In genomic region chr2:25685741-25686140, GRCh38 we compare ENCODE assay signal across 25 cellular contexts.
"Had no signal": no experiment of that assay in that cellular context is flagged by ENCODE, and none has a peak within 500 bp of the region (broad histone marks: within the 10 kb centered on the region; RNA-seq: fewer than 3 reads in every experiment).

No MANE protein-coding gene starts in this region.

- H3K9me3 Mint-ChIP-seq: activated naive CD4-positive, alpha-beta T cell treated with anti-CD3 and anti-CD28 coated beads, Interleukin-2, amount 50 U/mL, for 72 hours; activated naive CD8-positive, alpha-beta T cell treated with anti-CD3 and anti-CD28 coated beads, Interleukin-2, amount 50 U/mL, for 24 hours; central memory CD8-positive, alpha-beta T cell; T-cell had no signal

- H3K4me1 Mint-ChIP-seq: activated naive CD8-positive, alpha-beta T cell treated with anti-CD3 and anti-CD28 coated beads, Interleukin-2, amount 50 U/mL, for 24 hours; central memory CD8-positive, alpha-beta T cell had no signal

- H3K4me3 ChIP-seq: SK-N-MC had no signal

- DNase-seq: activated CD4-positive, CD25-positive, alpha-beta regulatory T cell; activated CD8-positive, alpha-beta memory T cell treated with anti-CD3 and anti-CD28 coated beads, Interleukin-2, amount 50 U/mL, for 48 hours; activated CD8-positive, alpha-beta T cell treated with anti-CD3 and anti-CD28 coated beads, Interleukin-2, amount 10 ng/mL, durations not matched to agents 7 days and 5 days; activated naive CD4-positive, alpha-beta T cell treated with Interleukin-2 at 50 U/mL for 16 hours; activated naive CD8-positive, alpha-beta T cell treated with anti-CD3 and anti-CD28 coated beads, Interleukin-2, amount 50 U/mL, for 24 hours; activated T-cell treated with anti-CD3 and anti-CD28 coated beads, Interleukin-2, amount 50 U/mL, for 1 hour; cortex of kidney; Karpas-422; NCI-H1436 treated with DMSO at 0.1 percent for 48 hours; NCI-H187 treated with DMSO at 0.1 percent for 48 hours; NCI-H2081 treated with DMSO at 0.1 percent for 48 hours; NCI-H2227 treated with DMSO at 0.1 percent for 48 hours; NCI-H748 treated with DMSO at 0.1 percent for 48 hours; NK-92 treated with Interleukin-12 subunit alpha and Interleukin-12 subunit beta, amount 100 ng/mL, for 24 hours; OCI-M1; RPMI8226; T-cell; T-helper 2 cell; T1000 had no signal

- H3K27me3 Mint-ChIP-seq: activated naive CD8-positive, alpha-beta T cell treated with anti-CD3 and anti-CD28 coated beads, Interleukin-2, amount 50 U/mL, for 24 hours; T-cell had no signal

- H3K36me3 Mint-ChIP-seq: activated naive CD4-positive, alpha-beta T cell treated with anti-CD3 and anti-CD28 coated beads, Interleukin-2, amount 50 U/mL, for 72 hours; brain; T-cell had no signal

- H3K27ac Mint-ChIP-seq: activated CD8-positive, alpha-beta T cell treated with anti-CD3 and anti-CD28 coated beads, Interleukin-2, amount 10 ng/mL, durations not matched to agents 7 days and 5 days; activated naive CD4-positive, alpha-beta T cell treated with anti-CD3 and anti-CD28 coated beads, Interleukin-2, amount 50 U/mL, for 72 hours; activated naive CD8-positive, alpha-beta T cell treated with anti-CD3 and anti-CD28 coated beads, Interleukin-2, amount 50 U/mL, for 24 hours; T-cell had no signal

- ATAC-seq: activated CD8-positive, alpha-beta T cell treated with anti-CD3 and anti-CD28 coated beads, Interleukin-2, amount 10 ng/mL, durations not matched to agents 7 days and 5 days; activated naive CD4-positive, alpha-beta T cell treated with anti-CD3 and anti-CD28 coated beads, Interleukin-2, amount 50 U/mL, for 72 hours; activated naive CD8-positive, alpha-beta T cell treated with anti-CD3 and anti-CD28 coated beads, Interleukin-2, amount 50 U/mL, for 24 hours; Panc1; Right ventricle myocardium inferior; T-cell had no signal

- H3K4me3 Mint-ChIP-seq: activated CD8-positive, alpha-beta T cell treated with anti-CD3 and anti-CD28 coated beads, Interleukin-2, amount 10 ng/mL, durations not matched to agents 7 days and 5 days; activated naive CD8-positive, alpha-beta T cell treated with anti-CD3 and anti-CD28 coated beads, Interleukin-2, amount 50 U/mL, for 24 hours; brain; central memory CD8-positive, alpha-beta T cell; T-cell had no signal
